ENCODE assay signal across 3 cellular contexts in the genomic region with DNA sequence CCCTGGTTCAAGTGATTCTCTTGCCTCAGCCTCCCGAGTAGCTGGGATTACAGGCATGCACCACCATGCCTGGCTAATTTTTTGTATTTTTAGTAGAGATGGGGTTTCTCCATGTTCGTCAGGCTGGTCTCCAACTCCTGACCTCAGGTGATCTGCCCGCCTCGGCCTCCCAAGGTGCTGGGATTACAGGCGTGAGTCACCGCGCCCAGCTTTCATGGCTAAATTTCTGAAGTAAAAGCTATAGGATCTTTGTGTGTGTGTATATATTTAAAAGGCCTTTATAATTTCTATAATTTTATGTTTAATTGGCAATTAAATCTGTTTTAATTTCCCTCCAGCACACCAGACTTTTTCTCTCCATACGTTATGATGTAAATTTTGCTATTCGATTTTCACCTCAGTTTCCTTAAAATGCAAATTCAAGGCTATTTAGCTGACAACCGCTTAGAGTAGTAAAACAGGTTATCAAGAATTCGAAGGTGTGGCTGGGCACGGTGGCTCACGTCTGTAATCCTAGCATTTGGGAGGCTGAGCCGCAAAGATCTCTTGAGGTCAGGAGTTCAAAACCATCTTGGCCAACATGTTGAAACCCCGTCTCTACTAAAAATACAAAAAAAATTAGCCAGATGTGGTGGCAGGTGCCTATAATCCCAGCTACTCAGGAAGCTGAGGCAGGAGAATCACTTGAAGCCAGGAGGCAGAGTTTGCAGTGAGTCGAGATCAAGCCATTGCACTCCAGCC. TPM values are rescaled to one million over a fixed set of nuclear protein-coding genes. Genes with fewer than 3 reads are reported as not detected.
"Had no signal": no experiment of that assay in that cellular context is flagged by ENCODE, and none has a peak within 500 bp of the region (broad histone marks: within the 10 kb centered on the region; RNA-seq: fewer than 3 reads in every experiment).

No MANE protein-coding gene starts in this region.

RNA-seq across cellular contexts. Expression of gene MUC20, which starts 1.1 kb away (rescaled TPM):
- total RNA-seq: IMR-90, RPMI7951, SK-MEL-5 had no signal
